Comparison of ENCODE assay signal across 10 cellular contexts in genomic region chr4:7516116-7516772, GRCh38.
"Had no signal": no experiment of that assay in that cellular context is flagged by ENCODE, and none has a peak within 500 bp of the region (broad histone marks: within the 10 kb centered on the region; RNA-seq: fewer than 3 reads in every experiment).

No MANE protein-coding gene starts in this region.

- H3K4me1 ChIP-seq: thyroid gland had no signal

- H3K27me3 ChIP-seq: thyroid gland had no signal

- H3K9me3 ChIP-seq: thyroid gland had no signal

- DNase-seq: activated CD4-positive, CD25-positive, alpha-beta regulatory T cell treated with anti-CD3 and anti-CD28 coated beads, Interleukin-2, amount 50 U/mL, for 72 hours; mesendoderm; stimulated activated CD4-positive, alpha-beta T cell treated with anti-CD3 and anti-CD28 coated beads, Interleukin-15, amount 100 ng/mL, for 24 hours; stimulated activated CD4-positive, alpha-beta T cell treated with anti-CD3 and anti-CD28 coated beads, Interleukin-4, amount 100 ng/mL, for 1 hour; stimulated activated naive B cell treated with anti-CD40 and anti-IgM and Interleukin-4, amounts not matched to agents 10 μg/mL and 1 μg/mL and 100 μg/mL, for 72 hours; T-cell; T1000; thyroid gland had no signal

- H3K9me3 Mint-ChIP-seq: activated T-helper 1 cell treated with anti-CD3 and anti-CD28 coated beads, Interleukin-12 subunit alpha, Interleukin-12 subunit beta, Interleukin-2, Interleukin-4 antibody, amounts not matched to agents 30 ng/mL and 10 ng/mL and 1 ng/mL, durations not matched to agents 14 hours and 24 hours and 36 hours; stimulated activated naive B cell treated with anti-CD40 and anti-IgM and Interleukin-4, amounts not matched to agents 10 μg/mL and 1 μg/mL and 100 μg/mL, for 72 hours; T-cell had no signal

- H3K4me1 Mint-ChIP-seq: stimulated activated naive B cell treated with anti-CD40 and anti-IgM and Interleukin-4, amounts not matched to agents 10 μg/mL and 1 μg/mL and 100 μg/mL, for 72 hours; T-cell had no signal

- H3K4me3 Mint-ChIP-seq: activated T-helper 1 cell treated with anti-CD3 and anti-CD28 coated beads, Interleukin-12 subunit alpha, Interleukin-12 subunit beta, Interleukin-2, Interleukin-4 antibody, amounts not matched to agents 30 ng/mL and 10 ng/mL and 1 ng/mL, durations not matched to agents 14 hours and 24 hours and 36 hours; stimulated activated naive B cell treated with anti-CD40 and anti-IgM and Interleukin-4, amounts not matched to agents 10 μg/mL and 1 μg/mL and 100 μg/mL, for 72 hours; T-cell had no signal

- H3K4me3 ChIP-seq: skin epidermis, thyroid gland had no signal

- H3K27ac Mint-ChIP-seq: activated T-helper 1 cell treated with anti-CD3 and anti-CD28 coated beads, Interleukin-12 subunit alpha, Interleukin-12 subunit beta, Interleukin-2, Interleukin-4 antibody, amounts not matched to agents 30 ng/mL and 10 ng/mL and 1 ng/mL, durations not matched to agents 14 hours and 24 hours and 36 hours; stimulated activated naive B cell treated with anti-CD40 and anti-IgM and Interleukin-4, amounts not matched to agents 10 μg/mL and 1 μg/mL and 100 μg/mL, for 72 hours; T-cell had no signal

- H3K36me3 ChIP-seq: thyroid gland had no signal

- H3K27ac ChIP-seq: skin epidermis, thyroid gland had no signal

- H3K36me3 Mint-ChIP-seq: stimulated activated naive B cell treated with anti-CD40 and anti-IgM and Interleukin-4, amounts not matched to agents 10 μg/mL and 1 μg/mL and 100 μg/mL, for 72 hours; T-cell had no signal
